8 cellular contexts compared by ENCODE assay signal in genomic region chr16:228151-228855, GRCh38. TPM values are rescaled to one million over a fixed set of nuclear protein-coding genes. Genes with fewer than 3 reads are reported as not detected.
DNase-seq lines count a peak whose midpoint lies in the region; ATAC-seq, FAIRE-seq and TF ChIP-seq lines count a peak whose summit lies in the region.

No MANE protein-coding gene starts in this region.

- H3K27me3 ChIP-seq in pancreas: no peaks in the 10 kb centered on the region

- H3K9me3 Mint-ChIP-seq in Calu3 (ENCODE audit: low read depth, unreplicated experiment): no peaks in the 10 kb centered on the region
- H3K9me3 Mint-ChIP-seq in T-cell: no peaks in the 10 kb centered on the region

- TF ChIP-seq CTCF in Calu3 (IDR thresholded peaks at IDR 0.05; ENCODE audit: unreplicated experiment): no peak
- TF ChIP-seq CTCF in fibroblast of pulmonary artery (IDR thresholded peaks at IDR 0.05; ENCODE audit: low read length, missing control alignments): no peak
- no peak for TF ChIP-seq CTCF in pancreas (IDR thresholded peaks at IDR 0.05)

- intact Hi-C loops in Calu3 (cut with micrococcal nuclease; ENCODE audit: unreplicated experiment) (no loop called here), pancreas (cut with DNase I) (loop anchor here in 1 of 3 donors (5.0 kb wide), 1 partner anchor 49 kb away; the partner anchor contains the start of gene RGS11)

- no peak for FAIRE-seq in pancreas (lab: Jason Lieb, UNC)

- peaks cover 6 to 16% (median 10%) of the 10 kb centered on the region in 3 donors for H3K4me1 ChIP-seq in pancreas

- no TSS peak for BruUV-seq in Calu3 (replicated peaks; lab: Mats Ljungman, UMichigan)

- H3K27ac Mint-ChIP-seq in Calu3 (ENCODE audit: unreplicated experiment) (peak overlapping the region; percentile 87), T-cell (peak overlapping the region; percentile 80 to 90)

- DNase-seq in Calu3 (no peak), T-cell (peak in 2 of 34 experiments; percentile 5 to 10), fibroblast of pulmonary artery (ENCODE audit: low read depth) (peak; percentile 8), pancreas (no peak), iPS-NIHi7 (ENCODE audit: extremely low spot score) (no peak)
- no peak for DNase-seq in stimulated activated CD4-positive, alpha-beta T cell treated with anti-CD3 and anti-CD28 coated beads, Interleukin-2, amount 100 ng/mL, for 24 hours

- CTCF ChIA-PET in Calu3 (lab: Charles Lee) (interaction anchor here (0.6 to 2.1 kb wide), 6 partner anchors 11 to 270 kb away, joined by 3 to 14 read pairs (median 5); partner anchors contain the start of gene AXIN1), T-cell (lab: Charles Lee) (interaction anchor here in 1 of 2 donors (0.6 to 1.6 kb wide), 5 partner anchors 9 to 173 kb away, joined by 3 to 7 read pairs (median 6); partner anchors contain the start of gene DECR2)

- 11 to 17% methylated on average over 10 of the region's 10 CpGs for WGBS in pancreas, 2 donors

- H3K36me3 ChIP-seq in pancreas: peaks cover 0 to 29% (median 0%) of the 10 kb centered on the region in 3 donors

- H3K36me3 Mint-ChIP-seq in Calu3 (ENCODE audit: insufficient read depth, unreplicated experiment) (peaks cover 62% of the 10 kb centered on the region), T-cell (peaks cover 24% of the 10 kb centered on the region)

- peaks cover 10% of the 10 kb centered on the region for H3K4me1 Mint-ChIP-seq in Calu3 (ENCODE audit: low read depth, unreplicated experiment)
- H3K4me1 Mint-ChIP-seq in T-cell: peaks cover 32 to 33% (median 33%) of the 10 kb centered on the region in 3 donors

- peak; percentile 2 for ATAC-seq in HG02678 (IDR thresholded peaks at IDR 0.05; ENCODE audit: unreplicated experiment)
- peak in 2 of 4 experiments; percentile 1 to 2 for ATAC-seq in T-cell (replicated peaks in 1 of 4)
- ATAC-seq in pancreas: peak; percentile 10 to 28 (median 12)
- no peak for ATAC-seq in GM18870 (IDR thresholded peaks at IDR 0.05; ENCODE audit: unreplicated experiment)

- H3K9me3 ChIP-seq in pancreas: no peaks in the 10 kb centered on the region

- peak overlapping the region; percentile 94 for H3K4me3 Mint-ChIP-seq in Calu3 (ENCODE audit: low read depth, unreplicated experiment)
- peak overlapping the region; percentile 83 to 91 (median 90) for H3K4me3 Mint-ChIP-seq in T-cell

- POLR2A ChIA-PET in T-cell (lab: Charles Lee): interaction anchor here in 1 of 2 donors (1.1 to 1.2 kb wide), 2 partner anchors 15 to 125 kb away, joined by 4 read pairs; no protein-coding TSS in a partner anchor

- H3K27me3 Mint-ChIP-seq in Calu3 (ENCODE audit: unreplicated experiment) (no peaks in the 10 kb centered on the region), T-cell (no peaks in the 10 kb centered on the region)

- H3K4me3 ChIP-seq in fibroblast of pulmonary artery (replicated peaks; ENCODE audit: low read depth, low read length) (peak overlapping the region; percentile 93), pancreas (peak overlapping the region; percentile 84 to 98 (median 88))

- H3K27ac ChIP-seq in pancreas: peak overlapping the region; percentile 89 to 94 (median 92)

RNA-seq across cellular contexts. Expression of gene LUC7L, which starts 0.9 kb away (rescaled TPM):
- total RNA-seq in Calu3 (2022): 74.6 and 79.3 TPM in 2 replicates
- 100 to 1,000 TPM; 134 to 170 (median 158) TPM for total RNA-seq in T-cell
- 10 to 100 TPM; 20.6 to 54.4 (median 31.8) TPM for total RNA-seq in pancreas
- 100 to 1,000 TPM; 273 to 333 TPM for polyA plus RNA-seq in pancreas

RNA-seq across cellular contexts. Expression of gene FAM234A, which starts 6.3 kb away (rescaled TPM):
- total RNA-seq in Calu3 (2022) (118 and 130 TPM in 2 replicates), T-cell (10 to 100 TPM; 31.6 to 38.2 (median 36.1) TPM), pancreas (10 to 100 TPM; 34.2 to 51.2 (median 39.7) TPM)
- 10 to 100 TPM; 39.1 to 49.7 TPM for polyA plus RNA-seq in pancreas

RNA-seq across cellular contexts. Expression of gene RGS11, which starts 47.4 kb away (rescaled TPM):
- total RNA-seq in Calu3 (2022) (0.85 and 1.7 TPM in 2 replicates), T-cell (under 1 TPM in 1 of 5 donors, not detected in 4; 0.54 TPM), pancreas (10 to 100 TPM in 1 of 6 donors, 1 to 10 TPM in 5; 4.5 to 14.0 (median 8.0) TPM)
- 10 to 100 TPM; 42.9 to 47.2 TPM for polyA plus RNA-seq in pancreas

RNA-seq across cellular contexts. Expression of gene HBQ1, which starts 48.0 kb away (rescaled TPM):
- total RNA-seq in Calu3 (2022): not detected in 2 replicates
- not detected for total RNA-seq in T-cell
- total RNA-seq in pancreas: under 1 TPM in 1 of 6 donors, not detected in 5; 0.32 TPM
- not detected for polyA plus RNA-seq in pancreas

RNA-seq across cellular contexts. Expression of gene HBA1, which starts 51.8 kb away (rescaled TPM):
- not detected in 2 replicates for total RNA-seq in Calu3 (2022)
- total RNA-seq in T-cell: 1 to 10 TPM in 3 of 5 donors, not detected in 2; 5.5 to 6.4 (median 6.0) TPM
- total RNA-seq in pancreas: 10 to 100 TPM in 3 of 6 donors, 1 to 10 TPM in 3; 1.9 to 51.7 (median 7.0) TPM
- 1 to 10 TPM in 1 of 2 donors, under 1 TPM in 1; 0.85 to 4.2 TPM for polyA plus RNA-seq in pancreas
